In genomic region chr1:145992502-145992936, GRCh38 we compare ENCODE assay signal across 1 cellular context.
TF ChIP-seq lines count a peak whose summit lies in the region.

No MANE protein-coding gene starts in this region.

TF ChIP-seq in K562, 482 proteins besides CTCF, POLR2A, EP300 and RAD21 (continues in another document):
- TF ChIP-seq RBM39 (optimal IDR thresholded peaks at IDR 0.05; ENCODE audit: low read depth, low read length), result no peak
- no peak for TF ChIP-seq DEAF1 (CRISPR knock-in tag; IDR thresholded peaks at IDR 0.05)
- no peak for TF ChIP-seq SPI1 (IDR thresholded peaks at IDR 0.05; ENCODE audit: borderline replicate concordance, low read depth, low read length)
- no peak; the same call in 1 of the 2 replicates for TF ChIP-seq THRAP3 (IDR thresholded peaks at IDR 0.05; ENCODE audit: borderline replicate concordance)
- TF ChIP-seq MAZ (CRISPR knock-in tag; conservative IDR thresholded peaks at IDR 0.05 in 1 of 2, IDR thresholded peaks at IDR 0.05 in 1 of 2), result 0 out of 4 replicates have a peak, but pooled peaks of 1 of the 2 experiments have one; percentile 13
- no peak for TF ChIP-seq E2F8 (IDR thresholded peaks at IDR 0.05; ENCODE audit: low read depth, partially characterized antibody)
- no peak for TF ChIP-seq TGIF2 (CRISPR knock-in tag; IDR thresholded peaks at IDR 0.05)
- 0 out of 2 replicates have a peak, but pooled peaks have one; percentile 6 for TF ChIP-seq ZNF395 (CRISPR knock-in tag; IDR thresholded peaks at IDR 0.05)
- TF ChIP-seq NEUROD1 (IDR thresholded peaks at IDR 0.05; ENCODE audit: borderline replicate concordance, low read depth, low read length, partially characterized antibody), result no peak
- TF ChIP-seq PRPF4 (IDR thresholded peaks at IDR 0.05; ENCODE audit: insufficient read depth, low read depth, low read length, poor library complexity, severe bottlenecking), result no peak
- no peak for TF ChIP-seq COPS2 (conservative IDR thresholded peaks at IDR 0.05)
- no peak for TF ChIP-seq MNT (conservative IDR thresholded peaks at IDR 0.05)
- TF ChIP-seq ZNF436 (CRISPR knock-in tag; IDR thresholded peaks at IDR 0.05), result no peak
- TF ChIP-seq SREBF1 (IDR thresholded peaks at IDR 0.05; ENCODE audit: borderline replicate concordance, low read depth, low read length), result no peak
- no peak for TF ChIP-seq ETS1 (conservative IDR thresholded peaks at IDR 0.05; ENCODE audit: control insufficient read depth, low read depth, low read length)
- no peak for TF ChIP-seq SMARCA4 (IDR thresholded peaks at IDR 0.05)
- no peak for TF ChIP-seq HDAC2 (IDR thresholded peaks at IDR 0.05)
- TF ChIP-seq ARHGAP35 (IDR thresholded peaks at IDR 0.05; ENCODE audit: partially characterized antibody), result no peak
- 0 out of 2 replicates have a peak, but pooled peaks have one; percentile 29 for TF ChIP-seq ATF4 (CRISPR knock-in tag; IDR thresholded peaks at IDR 0.05)
- TF ChIP-seq EHMT2 (IDR thresholded peaks at IDR 0.05), result no peak
- TF ChIP-seq ZNF263 (CRISPR knock-in tag; IDR thresholded peaks at IDR 0.05; ENCODE audit: borderline replicate concordance), result no peak
- TF ChIP-seq SAFB2 (IDR thresholded peaks at IDR 0.05; ENCODE audit: borderline replicate concordance, low read depth, low read length, severe bottlenecking), result no peak
- TF ChIP-seq NCOA4 (IDR thresholded peaks at IDR 0.05; ENCODE audit: partially characterized antibody), result no peak
- no peak for TF ChIP-seq BCLAF1 (IDR thresholded peaks at IDR 0.05; ENCODE audit: borderline replicate concordance in 1 of 2, control insufficient read depth in 1 of 2, low read depth in 2 of 2, low read length in 1 of 2)
- TF ChIP-seq ZNF274 (IDR thresholded peaks at IDR 0.05; ENCODE audit: borderline replicate concordance, low read depth, low read length), result no peak
- no peak for TF ChIP-seq CCAR2 (IDR thresholded peaks at IDR 0.05; ENCODE audit: low read depth, low read length)
- no peak for TF ChIP-seq ZNF830 (CRISPR knock-in tag; IDR thresholded peaks at IDR 0.05)
- TF ChIP-seq HDAC1 (IDR thresholded peaks at IDR 0.05), result no peak
- no peak for TF ChIP-seq MYNN (IDR thresholded peaks at IDR 0.05)
- no peak for TF ChIP-seq MYNN (CRISPR knock-in tag; IDR thresholded peaks at IDR 0.05)
- TF ChIP-seq CCNT2 (IDR thresholded peaks at IDR 0.05; ENCODE audit: borderline replicate concordance, extremely low read depth, insufficient read length, low read depth, low read length), result no peak
- TF ChIP-seq ZNF695 (CRISPR knock-in tag; IDR thresholded peaks at IDR 0.05), result no peak
- TF ChIP-seq RBM34 (IDR thresholded peaks at IDR 0.05; ENCODE audit: borderline replicate concordance, insufficient read depth, low read length), result no peak
- no peak for TF ChIP-seq LARP7 (IDR thresholded peaks at IDR 0.05)
- peak; percentile 40; the same call in 1 of the 2 replicates for TF ChIP-seq RFX7 (CRISPR knock-in tag; IDR thresholded peaks at IDR 0.05)
- TF ChIP-seq SIN3A (IDR thresholded peaks at IDR 0.05; ENCODE audit: borderline replicate concordance in 2 of 2, control insufficient read depth in 1 of 2, low read depth in 2 of 2, low read length in 2 of 2), result 0 out of 4 replicates have a peak, but pooled peaks of 1 of the 2 experiments have one; percentile 23
- TF ChIP-seq ZNF146 (CRISPR knock-in tag; IDR thresholded peaks at IDR 0.05; ENCODE audit: unreplicated experiment), result no peak
- TF ChIP-seq ZNF354B (CRISPR knock-in tag; IDR thresholded peaks at IDR 0.05), result no peak
- no peak for TF ChIP-seq MXI1 (IDR thresholded peaks at IDR 0.05; ENCODE audit: low read depth, low read length)
- TF ChIP-seq REST (CRISPR knock-in tag; IDR thresholded peaks at IDR 0.05; ENCODE audit: low read depth), result no peak
- TF ChIP-seq HOMEZ (CRISPR knock-in tag; IDR thresholded peaks at IDR 0.05), result no peak
- no peak for TF ChIP-seq PRMT5 (CRISPR knock-in tag; IDR thresholded peaks at IDR 0.05)
- TF ChIP-seq CHD2 (IDR thresholded peaks at IDR 0.05; ENCODE audit: low read depth, low read length), result no peak
- no peak for TF ChIP-seq KLF6 (CRISPR knock-in tag; IDR thresholded peaks at IDR 0.05; ENCODE audit: borderline replicate concordance)
- TF ChIP-seq CREB5 (CRISPR knock-in tag; IDR thresholded peaks at IDR 0.05), result no peak
